19 cellular contexts compared by ENCODE assay signal in genomic region chr11:61056566-61056965, GRCh38. TPM values are rescaled to one million over a fixed set of nuclear protein-coding genes. Genes with fewer than 3 reads are reported as not detected.
DNase-seq lines count a peak whose midpoint lies in the region; ATAC-seq and TF ChIP-seq lines count a peak whose summit lies in the region.
"Had no signal": no experiment of that assay in that cellular context is flagged by ENCODE, and none has a peak within 500 bp of the region (broad histone marks: within the 10 kb centered on the region; RNA-seq: fewer than 3 reads in every experiment).

No MANE protein-coding gene starts in this region.

- no peaks in the 10 kb centered on the region for H3K9me3 ChIP-seq in RWPE2 (ENCODE audit: severe bottlenecking)
- H3K9me3 ChIP-seq: stomach had no signal

- H3K36me3 ChIP-seq in RWPE2 (ENCODE audit: low read depth) (no peaks in the 10 kb centered on the region), mesendoderm (ENCODE audit: control insufficient read depth, insufficient read depth, low read length) (no peaks in the 10 kb centered on the region)
- H3K36me3 ChIP-seq: brain microvascular endothelial cell, stomach had no signal

- DNase-seq in activated CD4-positive, alpha-beta T cell treated with anti-CD3 and anti-CD28 coated beads for 36 hours: peak; percentile 43
- DNase-seq in activated CD4-positive, alpha-beta T cell treated with anti-CD3 and anti-CD28 coated beads for 4 hours: no peak
- no peak for DNase-seq in GM13977 (ENCODE audit: low spot score)
- DNase-seq in RWPE2 (ENCODE audit: low spot score): peak; percentile 11
- DNase-seq in mesendoderm: peak; percentile 53
- DNase-seq in NCI-H526 (lab: John Stamatoyannopoulos, UW): no peak
- no peak for DNase-seq in HEK293T (ENCODE audit: extremely low spot score)
- DNase-seq: brain microvascular endothelial cell; CD4-positive, CD25-positive, alpha-beta regulatory T cell; foreskin melanocyte; NCI-H1436 treated with DMSO at 0.1 percent for 48 hours; NCI-H446; stomach had no signal

- peak overlapping the region; percentile 92 for H3K27ac Mint-ChIP-seq in activated CD4-positive, alpha-beta T cell treated with anti-CD3 and anti-CD28 coated beads for 36 hours

- no peak overlapping the region for H2BK15ac ChIP-seq in mesendoderm (replicated peaks; ENCODE audit: low read depth)

- H3K79me1 ChIP-seq in mesendoderm (ENCODE audit: low read length): no peaks in the 10 kb centered on the region

- H3K4me1 ChIP-seq in RWPE2 (ENCODE audit: insufficient read depth, poor library complexity, severe bottlenecking) (peaks cover 10% of the 10 kb centered on the region), mesendoderm (ENCODE audit: control insufficient read depth, low read depth, low read length) (no peaks in the 10 kb centered on the region)

- no peaks in the 10 kb centered on the region for H3K27me3 ChIP-seq in RWPE2 (ENCODE audit: insufficient read depth, poor library complexity, severe bottlenecking)
- H3K27me3 ChIP-seq in mesendoderm (ENCODE audit: insufficient read depth, low read length, poor library complexity): no peaks in the 10 kb centered on the region
- H3K27me3 ChIP-seq: brain microvascular endothelial cell, stomach had no signal

- no peak overlapping the region for H4K8ac ChIP-seq in mesendoderm (ENCODE audit: low read depth, low read length)

- no peak overlapping the region for H3K18ac ChIP-seq in mesendoderm (ENCODE audit: low read length)

- no peak overlapping the region for H3K4ac ChIP-seq in mesendoderm (ENCODE audit: low read depth, low read length)

- CTCF ChIA-PET in activated CD4-positive, alpha-beta T cell treated with anti-CD3 and anti-CD28 coated beads for 36 hours (lab: Charles Lee): interaction anchor here (0.8 to 1.7 kb wide), 4 partner anchors 15 to 77 kb away, joined by 3 to 5 read pairs (median 4); no protein-coding TSS in a partner anchor
- CTCF ChIA-PET in HEK293T (lab: Yijun Ruan, JAX): interaction anchor here (0.6 kb wide), 1 partner anchor 20 kb away, joined by 3 read pairs; no protein-coding TSS in a partner anchor

- in situ Hi-C loops in GM13977 (cut with MboI; ENCODE audit: low pct_unique_long_range_greater_than_20kb, low sequenced_read_pairs, unreplicated experiment): no loop called here

- H3K4me2 ChIP-seq in mesendoderm (ENCODE audit: low read length): no peak overlapping the region

- no CpG with 5 or more reads among the region's 6 CpGs for WGBS in mesendoderm (ENCODE audit: extremely low coverage, insufficient coverage, low lambda C conversion rate)

- H4K5ac ChIP-seq in mesendoderm (ENCODE audit: low read length): no peak overlapping the region

- H3K56ac ChIP-seq in mesendoderm (ENCODE audit: low read length): no peak overlapping the region

- no peak overlapping the region for H3K27ac ChIP-seq in RWPE2 (ENCODE audit: poor library complexity, severe bottlenecking)
- no peak overlapping the region for H3K27ac ChIP-seq in mesendoderm (ENCODE audit: low read depth, low read length)
- H3K27ac ChIP-seq: brain microvascular endothelial cell, stomach had no signal

- ATAC-seq in activated CD4-positive, alpha-beta T cell treated with anti-CD3 and anti-CD28 coated beads for 36 hours: no peak
- ATAC-seq in RWPE2 (ENCODE audit: low read depth): no peak
- no peak for ATAC-seq in HG03342 (IDR thresholded peaks at IDR 0.05; ENCODE audit: unreplicated experiment)
- ATAC-seq: HCT116, left colon had no signal

- TF ChIP-seq CTCF in GM13977 (IDR thresholded peaks at IDR 0.05; ENCODE audit: extremely low read depth, insufficient read depth, missing control alignments) (peak; percentile 9), RWPE2 (IDR thresholded peaks at IDR 0.05; ENCODE audit: poor library complexity, severe bottlenecking) (no peak)

- H3K9me3 Mint-ChIP-seq in activated CD4-positive, alpha-beta T cell treated with anti-CD3 and anti-CD28 coated beads for 36 hours (ENCODE audit: low read depth): no peaks in the 10 kb centered on the region
- H3K9me3 Mint-ChIP-seq: activated naive CD4-positive, alpha-beta T cell treated with anti-CD3 and anti-CD28 coated beads, Interleukin-2, amount 50 U/mL, for 72 hours; CD4-positive, CD25-positive, alpha-beta regulatory T cell had no signal

- no peaks in the 10 kb centered on the region for H3K79me2 ChIP-seq in mesendoderm (ENCODE audit: control insufficient read depth, insufficient read depth, low read length)

- H3K36me3 Mint-ChIP-seq in activated CD4-positive, alpha-beta T cell treated with anti-CD3 and anti-CD28 coated beads for 36 hours (ENCODE audit: low read depth): peaks cover 66% of the 10 kb centered on the region

- H2BK120ac ChIP-seq in mesendoderm (ENCODE audit: low read depth, low read length): no peak overlapping the region

- no peaks in the 10 kb centered on the region for H3K27me3 Mint-ChIP-seq in activated CD4-positive, alpha-beta T cell treated with anti-CD3 and anti-CD28 coated beads for 36 hours
- H3K27me3 Mint-ChIP-seq: CD4-positive, CD25-positive, alpha-beta regulatory T cell had no signal

- POLR2A ChIA-PET in activated CD4-positive, alpha-beta T cell treated with anti-CD3 and anti-CD28 coated beads for 36 hours (lab: Charles Lee): interaction anchor here (0.6 to 2.9 kb wide), 6 partner anchors 11 to 55 kb away, joined by 3 to 13 read pairs (median 4); no protein-coding TSS in a partner anchor
- POLR2A ChIA-PET in HEK293T (lab: Yijun Ruan, JAX): no interaction called here

- no peak overlapping the region for H2AK5ac ChIP-seq in mesendoderm (ENCODE audit: low read length)

- H3K23ac ChIP-seq in mesendoderm (ENCODE audit: low read length): no peak overlapping the region

- peak overlapping the region; percentile 42 for H3K4me3 Mint-ChIP-seq in activated CD4-positive, alpha-beta T cell treated with anti-CD3 and anti-CD28 coated beads for 36 hours

- peaks cover 88% of the 10 kb centered on the region for H3K4me1 Mint-ChIP-seq in activated CD4-positive, alpha-beta T cell treated with anti-CD3 and anti-CD28 coated beads for 36 hours

- H3K9ac ChIP-seq in mesendoderm (ENCODE audit: low read length): no peak overlapping the region

- H2BK5ac ChIP-seq in mesendoderm (ENCODE audit: low read length): no peak overlapping the region

- intact Hi-C loops in activated CD4-positive, alpha-beta T cell treated with anti-CD3 and anti-CD28 coated beads for 36 hours (cut with DNase I, micrococcal nuclease): no loop called here

- H3K4me3 ChIP-seq in RWPE2 (ENCODE audit: severe bottlenecking) (no peak overlapping the region), mesendoderm (ENCODE audit: low read length) (no peak overlapping the region)
- H3K4me3 ChIP-seq: stomach had no signal

TF ChIP-seq in HEK293T, 16 proteins besides CTCF, POLR2A, EP300 and RAD21:
- no peak for TF ChIP-seq HDGF (IDR thresholded peaks at IDR 0.05; ENCODE audit: borderline replicate concordance)
- no peak for TF ChIP-seq ELF4 (IDR thresholded peaks at IDR 0.05)
- no peak for TF ChIP-seq TARDBP (IDR thresholded peaks at IDR 0.05)
- no peak for TF ChIP-seq LEF1 (IDR thresholded peaks at IDR 0.05; ENCODE audit: borderline replicate concordance)
- no peak for TF ChIP-seq SP1 (IDR thresholded peaks at IDR 0.05)
- no peak for TF ChIP-seq CTBP1 (IDR thresholded peaks at IDR 0.05; ENCODE audit: borderline replicate concordance)
- TF ChIP-seq BHLHE40 (IDR thresholded peaks at IDR 0.05; ENCODE audit: borderline replicate concordance): no peak
- TF ChIP-seq L3MBTL2 (conservative IDR thresholded peaks at IDR 0.05): no peak
- TF ChIP-seq ARNT (IDR thresholded peaks at IDR 0.05): no peak
- TF ChIP-seq SUZ12 (IDR thresholded peaks at IDR 0.05): no peak
- TF ChIP-seq ZNF384 (IDR thresholded peaks at IDR 0.05): no peak
- TF ChIP-seq FOXK2 (IDR thresholded peaks at IDR 0.05): no peak
- TF ChIP-seq FOXM1 (IDR thresholded peaks at IDR 0.05; ENCODE audit: borderline replicate concordance): no peak

RNA-seq across cellular contexts. Expression of gene CD5, which starts 45.7 kb away (rescaled TPM):
- 100 to 1,000 TPM; 298 to 399 TPM for total RNA-seq in activated CD4-positive, alpha-beta T cell treated with anti-CD3 and anti-CD28 coated beads for 36 hours
- polyA plus RNA-seq in mesendoderm (2013, experiment 1 of 2): not detected
- polyA plus RNA-seq in mesendoderm (2013, experiment 2 of 2): not detected
- total RNA-seq: OCI-LY7, urinary bladder had no signal

Comparison
In these comparisons a context has a peak if more than half of its experiments do, and no peak if none do; other contexts are left out.
1. DNase-seq: peak in activated CD4-positive, alpha-beta T cell treated with anti-CD3 and anti-CD28 coated beads for 36 hours (single experiment), RWPE2 (single experiment) and mesendoderm (single experiment); none in activated CD4-positive, alpha-beta T cell treated with anti-CD3 and anti-CD28 coated beads for 4 hours (0 of 2), GM13977 (single experiment), NCI-H526 (0 of 2) and HEK293T (single experiment).